In the genomic region with DNA sequence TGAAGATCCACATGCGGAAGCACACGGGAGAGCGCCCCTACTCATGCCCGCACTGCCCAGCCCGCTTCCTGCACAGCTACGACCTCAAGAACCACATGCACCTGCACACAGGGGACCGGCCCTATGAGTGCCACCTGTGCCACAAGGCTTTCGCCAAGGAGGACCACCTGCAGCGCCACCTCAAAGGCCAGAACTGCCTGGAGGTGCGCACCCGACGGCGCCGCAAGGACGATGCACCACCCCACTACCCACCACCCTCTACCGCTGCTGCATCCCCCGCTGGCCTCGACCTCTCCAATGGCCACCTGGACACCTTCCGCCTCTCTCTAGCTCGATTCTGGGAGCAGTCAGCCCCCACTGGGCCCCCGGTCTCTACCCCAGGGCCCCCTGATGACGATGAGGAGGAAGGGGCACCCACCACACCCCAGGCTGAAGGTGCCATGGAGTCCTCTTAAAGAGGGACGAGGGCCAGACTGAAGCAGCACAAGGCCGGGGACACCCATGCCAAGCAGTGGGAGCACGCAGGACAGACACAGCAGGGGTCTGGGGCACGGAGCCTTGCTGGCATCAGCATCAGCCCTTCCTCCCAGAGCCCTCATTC, we compare ENCODE assay signal across 9 cellular contexts. TPM values are rescaled to one million over a fixed set of nuclear protein-coding genes. Genes with fewer than 3 reads are reported as not detected.
A peak's percentile ranks its signal among the peaks of the same experiment; 100 is the strongest.
DNase-seq lines count a peak whose midpoint lies in the region; ATAC-seq, FAIRE-seq and TF ChIP-seq lines count a peak whose summit lies in the region.
"Had no signal": no experiment of that assay in that cellular context is flagged by ENCODE, and none has a peak within 500 bp of the region (broad histone marks: within the 10 kb centered on the region; RNA-seq: fewer than 3 reads in every experiment).

No MANE protein-coding gene starts in this region.

- TF ChIP-seq POLR2A in breast epithelium (IDR thresholded peaks at IDR 0.05) (no peak), uterus (IDR thresholded peaks at IDR 0.05) (no peak), GM12892 (IDR thresholded peaks at IDR 0.05; ENCODE audit: low read depth, low read length) (no peak)

- H3K4me1 ChIP-seq in breast epithelium (peaks cover 8 to 21% of the 10 kb centered on the region in 2 donors), uterus (peaks cover 0 to 19% of the 10 kb centered on the region in 2 donors)

- H3K4me3 Mint-ChIP-seq in mesothelial cell of epicardium = peak overlapping the region; percentile 42

- no peaks in the 10 kb centered on the region for H3K27me3 ChIP-seq in breast epithelium
- no peaks in the 10 kb centered on the region for H3K27me3 ChIP-seq in uterus

- ATAC-seq in Right ventricle myocardium superior (ENCODE audit: poor library complexity) = no peak
- no peak for ATAC-seq in Right ventricle myocardium inferior
- no peak for ATAC-seq in HG02870 (IDR thresholded peaks at IDR 0.05; ENCODE audit: unreplicated experiment)

- H3K27ac ChIP-seq in breast epithelium = peak overlapping the region; percentile 91 to 92
- H3K27ac ChIP-seq in uterus = peak overlapping the region; percentile 89 to 94
- H3K27ac ChIP-seq: C4-2B had no signal

- no peak for FAIRE-seq in GM12892 (lab: Jason Lieb, UNC)

- TF ChIP-seq CTCF in breast epithelium (IDR thresholded peaks at IDR 0.05) = no peak
- no peak for TF ChIP-seq CTCF in mesothelial cell of epicardium (IDR thresholded peaks at IDR 0.05; ENCODE audit: unreplicated experiment)
- TF ChIP-seq CTCF in uterus (IDR thresholded peaks at IDR 0.05) = no peak

- no peaks in the 10 kb centered on the region for H3K36me3 ChIP-seq in breast epithelium
- no peaks in the 10 kb centered on the region for H3K36me3 ChIP-seq in uterus

- no peaks in the 10 kb centered on the region for H3K27me3 Mint-ChIP-seq in mesothelial cell of epicardium (ENCODE audit: low read depth)

- H3K9me3 ChIP-seq in breast epithelium (no peaks in the 10 kb centered on the region), uterus (no peaks in the 10 kb centered on the region)

- peak; percentile 44 for DNase-seq in Right ventricle myocardium superior
- no peak for DNase-seq in Right ventricle myocardium inferior (ENCODE audit: missing footprints)
- no peak for DNase-seq in breast epithelium (ENCODE audit: low spot score in 2 of 2)
- DNase-seq in mesothelial cell of epicardium (ENCODE audit: low spot score in 2 of 2, unreplicated experiment in 2 of 2) = no peak
- DNase-seq in uterus = no peak
- DNase-seq in GM12892 (ENCODE audit: insufficient read length) = no peak
- DNase-seq in activated gamma-delta T cell (lab: John Stamatoyannopoulos, UW) = no peak

- H3K4me3 ChIP-seq in breast epithelium (peak overlapping the region in 1 of 3 donors; percentile 59), uterus (no peak overlapping the region)

- H3K36me3 Mint-ChIP-seq in mesothelial cell of epicardium = no peaks in the 10 kb centered on the region

- peaks cover 9% of the 10 kb centered on the region for H3K4me1 Mint-ChIP-seq in mesothelial cell of epicardium

- no peak overlapping the region for H3K27ac Mint-ChIP-seq in mesothelial cell of epicardium

- no peaks in the 10 kb centered on the region for H3K9me3 Mint-ChIP-seq in mesothelial cell of epicardium

- intact Hi-C loops in Right ventricle myocardium superior (cut with DNase I) = loop anchor here (5.0 to 10.0 kb wide), 2 partner anchors 44 to 112 kb away; a partner anchor contains a TSS
- intact Hi-C loops in Right ventricle myocardium inferior (cut with DNase I) = loop anchor here (5.0 kb wide), 1 partner anchor 44 kb away; a partner anchor contains a TSS
- intact Hi-C loops in breast epithelium (cut with DNase I; ENCODE audit: low total_unique reads) = loop anchor here (5.0 kb wide), 1 partner anchor 36 kb away; a partner anchor contains a TSS
- intact Hi-C loops in uterus (cut with DNase I; ENCODE audit: low total_unique reads) = no loop called here

RNA-seq across cellular contexts. Expression of a gene that starts 13.7 kb away (rescaled TPM):
- total RNA-seq in Right ventricle myocardium superior (44.1 TPM), Right ventricle myocardium inferior (53.3 TPM), breast epithelium (10 to 100 TPM; 45.6 to 82.5 (median 53.4) TPM), mesothelial cell of epicardium (19.9 to 21.7 TPM (median 21.7 TPM) in 3 replicates), uterus (10 to 100 TPM in 2 of 4 donors, 1 to 10 TPM in 2; 3.8 to 53.4 (median 11.9) TPM)
- polyA plus RNA-seq in GM12892 (2012; ENCODE audit: missing spikeins) = 9.8 TPM

RNA-seq across cellular contexts. Expression of a gene that starts 17.2 kb away (rescaled TPM):
- total RNA-seq in Right ventricle myocardium superior = 0.16 TPM
- 0.35 TPM for total RNA-seq in Right ventricle myocardium inferior
- total RNA-seq in breast epithelium = 1 to 10 TPM in 2 of 3 donors, under 1 TPM in 1; 0.48 to 4.4 (median 3.3) TPM
- total RNA-seq in mesothelial cell of epicardium = 1.8 to 2.9 TPM (median 1.9 TPM) in 3 replicates
- 1 to 10 TPM in 1 of 4 donors, under 1 TPM in 1, not detected in 2; 0.07 to 1.6 TPM for total RNA-seq in uterus
- not detected for polyA plus RNA-seq in GM12892 (2012; ENCODE audit: missing spikeins)

RNA-seq across cellular contexts. Expression of a gene that starts 17.3 kb away (rescaled TPM):
- not detected for total RNA-seq in Right ventricle myocardium superior
- total RNA-seq in Right ventricle myocardium inferior = not detected
- under 1 TPM; 0.16 to 0.66 (median 0.44) TPM for total RNA-seq in breast epithelium
- total RNA-seq in mesothelial cell of epicardium = 0.58 TPM in 1 of 3 replicates, not detected in the others
- total RNA-seq in uterus = 1 to 10 TPM in 2 of 4 donors, not detected in 2; 1.1 to 3.5 TPM
- not detected for polyA plus RNA-seq in GM12892 (2012; ENCODE audit: missing spikeins)

RNA-seq across cellular contexts. Expression of a gene that starts 22.9 kb away (rescaled TPM):
- total RNA-seq in Right ventricle myocardium superior (not detected), Right ventricle myocardium inferior (not detected), breast epithelium (not detected), mesothelial cell of epicardium (0.49 to 1.3 TPM (median 0.87 TPM) in 3 replicates), uterus (under 1 TPM in 1 of 4 donors, not detected in 3; 0.83 TPM)
- not detected for polyA plus RNA-seq in GM12892 (2012; ENCODE audit: missing spikeins)

RNA-seq across cellular contexts. Expression of a gene that starts 33.2 kb away (rescaled TPM):
- total RNA-seq in Right ventricle myocardium superior (34.7 TPM), Right ventricle myocardium inferior (30.8 TPM), breast epithelium (10 to 100 TPM; 27.0 to 42.7 (median 39.3) TPM), mesothelial cell of epicardium (46.8 to 49.6 TPM (median 48.3 TPM) in 3 replicates), uterus (10 to 100 TPM; 12.6 to 33.8 (median 20.7) TPM)
- polyA plus RNA-seq in GM12892 (2012; ENCODE audit: missing spikeins) = 38.1 TPM
